Comparison of ENCODE assay signal across 21 cellular contexts in genomic region chr19:45400192-45400591, GRCh38. TPM values are rescaled to one million over a fixed set of nuclear protein-coding genes. Genes with fewer than 3 reads are reported as not detected.
A peak's percentile ranks its signal among the peaks of the same experiment; 100 is the strongest.
DNase-seq lines count a peak whose midpoint lies in the region; ATAC-seq, FAIRE-seq and TF ChIP-seq lines count a peak whose summit lies in the region.
"Had no signal": no experiment of that assay in that cellular context is flagged by ENCODE, and none has a peak within 500 bp of the region (broad histone marks: within the 10 kb centered on the region; RNA-seq: fewer than 3 reads in every experiment).

No MANE protein-coding gene starts in this region.

- no peaks in the 10 kb centered on the region for H3K9me3 Mint-ChIP-seq in astrocyte (ENCODE audit: unreplicated experiment)
- H3K9me3 Mint-ChIP-seq: CD8-positive, alpha-beta memory T cell; T-helper 1 cell treated with Interleukin-12 subunit alpha and Interleukin-12 subunit beta and Interleukin-4 antibody, amounts not matched to agents 30 μg/mL and 1 μg/mL, for 36 hours had no signal

- H3K4me3 ChIP-seq in H7 (ENCODE audit: insufficient read depth, low read depth, low read length) (no peak overlapping the region), astrocyte (ENCODE audit: insufficient read depth, low read depth, low read length) (no peak overlapping the region), neuronal stem cell (ENCODE audit: low read length in 2 of 2) (no peak overlapping the region)
- H3K4me3 ChIP-seq: left lung had no signal

- no peak overlapping the region for H2AK5ac ChIP-seq in neuronal stem cell (ENCODE audit: low read depth, low read length)

- no peak overlapping the region for H3K9ac ChIP-seq in astrocyte (ENCODE audit: low read length)
- peak overlapping the region; percentile 63 for H3K9ac ChIP-seq in neuronal stem cell (ENCODE audit: low read depth, low read length, poor library complexity)

- H3K27me3 ChIP-seq in H7 (ENCODE audit: control insufficient read depth, insufficient read depth, low read length), result peaks cover 22% of the 10 kb centered on the region
- H3K27me3 ChIP-seq in astrocyte (ENCODE audit: insufficient read depth, low read length), result no peaks in the 10 kb centered on the region
- peaks cover 18 to 76% (median 20%) of the 10 kb centered on the region in 3 experiments for H3K27me3 ChIP-seq in neuronal stem cell (ENCODE audit: control insufficient read depth in 3 of 3, insufficient read depth in 3 of 3, low read depth in 1 of 3, low read length in 3 of 3)

- no peak overlapping the region for H2BK12ac ChIP-seq in neuronal stem cell (ENCODE audit: low read length)

- FAIRE-seq in astrocyte (lab: Jason Lieb, UNC), result no peak

- H3K14ac ChIP-seq in neuronal stem cell (ENCODE audit: low read length), result no peak overlapping the region

- peaks cover 38% of the 10 kb centered on the region for H3K79me2 ChIP-seq in astrocyte (ENCODE audit: insufficient read depth, low read length)

- no peak overlapping the region for H3K27ac Mint-ChIP-seq in astrocyte (ENCODE audit: unreplicated experiment)
- H3K27ac Mint-ChIP-seq: CD8-positive, alpha-beta memory T cell; T-helper 1 cell treated with Interleukin-12 subunit alpha and Interleukin-12 subunit beta and Interleukin-4 antibody, amounts not matched to agents 30 μg/mL and 1 μg/mL, for 36 hours had no signal

- H3K4me3 Mint-ChIP-seq in astrocyte (ENCODE audit: unreplicated experiment), result peak overlapping the region; percentile 45
- H3K4me3 Mint-ChIP-seq: CD8-positive, alpha-beta memory T cell; T-helper 1 cell treated with Interleukin-12 subunit alpha and Interleukin-12 subunit beta and Interleukin-4 antibody, amounts not matched to agents 30 μg/mL and 1 μg/mL, for 36 hours had no signal

- peaks cover 8% of the 10 kb centered on the region for H3K36me3 Mint-ChIP-seq in astrocyte (ENCODE audit: low read depth, unreplicated experiment)

- H3K27ac ChIP-seq in astrocyte (ENCODE audit: low read depth, low read length) (no peak overlapping the region), neuronal stem cell (replicated peaks; ENCODE audit: low read length) (no peak overlapping the region)
- H3K27ac ChIP-seq: left lung had no signal

- H2BK5ac ChIP-seq in neuronal stem cell (ENCODE audit: low read length), result no peak overlapping the region

- peaks cover 3% of the 10 kb centered on the region for H3K27me3 Mint-ChIP-seq in astrocyte (ENCODE audit: low read depth, unreplicated experiment)

- H3K4me2 ChIP-seq in astrocyte (ENCODE audit: low read length), result no peak overlapping the region
- H3K4me2 ChIP-seq in neuronal stem cell (ENCODE audit: insufficient read depth, low read length, poor library complexity, severe bottlenecking), result no peak overlapping the region

- H3K36me3 ChIP-seq in H7 (replicated peaks; ENCODE audit: control insufficient read depth, insufficient read depth, low read length) (no peaks in the 10 kb centered on the region), astrocyte (ENCODE audit: insufficient read depth, low read length) (no peaks in the 10 kb centered on the region), neuronal stem cell (replicated peaks in 1 of 2; ENCODE audit: control insufficient read depth in 2 of 2, insufficient read depth in 2 of 2, low read length in 2 of 2) (no peaks in the 10 kb centered on the region)

- DNase-seq in H7 (peak; percentile 25), NCI-H1694 (lab: John Stamatoyannopoulos, UW) (peak; percentile 69), astrocyte (ENCODE audit: low read depth) (no peak), neuronal stem cell (ENCODE audit: low spot score) (no peak), COLO829 (ENCODE audit: low spot score) (no peak)
- no peak for DNase-seq in activated effector memory CD4-positive, alpha-beta T cell treated with anti-CD3 and anti-CD28 coated beads, Interleukin-2, amount 50 U/mL, for 16 hours
- DNase-seq: activated CD4-positive, alpha-beta T cell treated with anti-CD3 and anti-CD28 coated beads, Interleukin-2, amount 50 U/mL, for 4 hours; activated naive CD4-positive, alpha-beta T cell; activated T-cell treated with anti-CD3 and anti-CD28 coated beads for 4 hours; anterior cingulate cortex; CD8-positive, alpha-beta memory T cell; glutamatergic neuron; GOT3; left lung; MM.1S; NCI-H187 treated with DMSO at 0.1 percent for 48 hours; NCI-H524; nucleus accumbens had no signal

- no peak overlapping the region for H3K4ac ChIP-seq in neuronal stem cell (ENCODE audit: low read length)

- H3K4me1 Mint-ChIP-seq in astrocyte (ENCODE audit: low read depth, unreplicated experiment), result peaks cover 14% of the 10 kb centered on the region

- WGBS in neuronal stem cell (ENCODE audit: extremely low coverage in 2 of 2, insufficient read length in 2 of 2, insufficient replicate concordance in 1 of 2), 2 donors, result no CpG with 5 or more reads among the region's 6 CpGs

- H3K18ac ChIP-seq in neuronal stem cell (ENCODE audit: low read length), result peak overlapping the region; percentile 60

- no peak overlapping the region for H2BK15ac ChIP-seq in neuronal stem cell (ENCODE audit: low read length)

- H3K23ac ChIP-seq in neuronal stem cell (ENCODE audit: low read depth, low read length, poor library complexity), result peak overlapping the region; percentile 38

- H2AFZ ChIP-seq in astrocyte (ENCODE audit: low read depth, low read length) (no peak overlapping the region), neuronal stem cell (ENCODE audit: low read length) (no peak overlapping the region)

- peaks cover 20% of the 10 kb centered on the region for H4K20me1 ChIP-seq in astrocyte (ENCODE audit: insufficient read depth, low read length)

- H3K4me1 ChIP-seq in astrocyte (ENCODE audit: insufficient read depth, low read length), result peaks cover 26% of the 10 kb centered on the region
- peaks cover 15 to 25% of the 10 kb centered on the region in 2 donors for H3K4me1 ChIP-seq in neuronal stem cell (ENCODE audit: control insufficient read depth in 2 of 2, insufficient read depth in 1 of 2, low read depth in 1 of 2, low read length in 2 of 2)

- H3K79me1 ChIP-seq in neuronal stem cell (ENCODE audit: low read depth, low read length), result peaks cover 2% of the 10 kb centered on the region

- no peak overlapping the region for H4K91ac ChIP-seq in neuronal stem cell (ENCODE audit: low read depth, low read length, poor library complexity)

- no peak for ATAC-seq in GM19351 (IDR thresholded peaks at IDR 0.05; ENCODE audit: unreplicated experiment)
- ATAC-seq: left lung had no signal

- no peak overlapping the region for H4K8ac ChIP-seq in neuronal stem cell (ENCODE audit: low read depth, low read length)

- no peak for TF ChIP-seq CTCF in astrocyte (IDR thresholded peaks at IDR 0.05; ENCODE audit: insufficient read depth, low read depth, low read length)

- H3K9me3 ChIP-seq in astrocyte (ENCODE audit: insufficient read depth, low read depth, low read length) (no peaks in the 10 kb centered on the region), neuronal stem cell (replicated peaks in 1 of 2; ENCODE audit: control insufficient read depth in 2 of 2, insufficient read depth in 1 of 2, low read depth in 1 of 2, low read length in 2 of 2) (peaks cover 0 to 1% of the 10 kb centered on the region in 2 donors)
- H3K9me3 ChIP-seq: left lung had no signal

- H2BK120ac ChIP-seq in neuronal stem cell (ENCODE audit: low read depth, low read length), result no peak overlapping the region

RNA-seq across cellular contexts. Expression of gene PPP1R13L, which starts 4.7 kb away (rescaled TPM):
- 12.8 and 18.9 TPM in 2 replicates for total RNA-seq in H7 (2014; rRNA removed; shearing (Covaris generic))
- total RNA-seq in astrocyte, result 56.6 and 56.7 TPM in 2 replicates
- polyA plus RNA-seq in neuronal stem cell (2013, experiment 1 of 2), result 11.0 TPM
- polyA plus RNA-seq in neuronal stem cell (2013, experiment 2 of 2), result 9.8 TPM

RNA-seq across cellular contexts. Expression of gene POLR1G, which starts 6.3 kb away (rescaled TPM):
- 35.8 and 39.6 TPM in 2 replicates for total RNA-seq in H7 (2014; rRNA removed; shearing (Covaris generic))
- total RNA-seq in astrocyte, result 10.9 and 12.8 TPM in 2 replicates
- 6.4 TPM for polyA plus RNA-seq in neuronal stem cell (2013, experiment 1 of 2)
- 6.4 TPM for polyA plus RNA-seq in neuronal stem cell (2013, experiment 2 of 2)

RNA-seq across cellular contexts. Expression of gene ERCC1, which starts 23.5 kb away (rescaled TPM):
- total RNA-seq in H7 (2014; rRNA removed; shearing (Covaris generic)), result 68.5 and 76.6 TPM in 2 replicates
- total RNA-seq in astrocyte, result 67.5 and 70.4 TPM in 2 replicates
- 90.0 TPM for polyA plus RNA-seq in neuronal stem cell (2013, experiment 1 of 2)
- 87.6 TPM for polyA plus RNA-seq in neuronal stem cell (2013, experiment 2 of 2)

RNA-seq across cellular contexts. Expression of gene ERCC2, which starts 29.8 kb away (rescaled TPM):
- total RNA-seq in H7 (2014; rRNA removed; shearing (Covaris generic)), result 48.7 and 54.2 TPM in 2 replicates
- total RNA-seq in astrocyte, result 38.9 and 44.7 TPM in 2 replicates
- polyA plus RNA-seq in neuronal stem cell (2013, experiment 1 of 2), result 68.8 TPM
- 73.1 TPM for polyA plus RNA-seq in neuronal stem cell (2013, experiment 2 of 2)

RNA-seq across cellular contexts. Expression of gene KLC3, which starts 59.6 kb away (rescaled TPM):
- total RNA-seq in H7 (2014; rRNA removed; shearing (Covaris generic)), result 1.6 and 1.8 TPM in 2 replicates
- total RNA-seq in astrocyte, result 0.62 and 1.2 TPM in 2 replicates
- polyA plus RNA-seq in neuronal stem cell (2013, experiment 1 of 2), result 0.11 TPM
- polyA plus RNA-seq in neuronal stem cell (2013, experiment 2 of 2), result 0.11 TPM
- total RNA-seq: CD8-positive, alpha-beta memory T cell; OCI-LY7 had no signal
- polyA plus RNA-seq: CD8-positive, alpha-beta memory T cell had no signal

Comparison
In these comparisons a context has a peak if more than half of its experiments do, and no peak if none do; other contexts are left out.
1. DNase-seq: peak in H7 (single experiment) and NCI-H1694 (single experiment); none in astrocyte (single experiment), neuronal stem cell (single experiment), COLO829 (single experiment) and activated effector memory CD4-positive, alpha-beta T cell treated with anti-CD3 and anti-CD28 coated beads, Interleukin-2, amount 50 U/mL, for 16 hours (single experiment).